ENCODE assay signal across 34 cellular contexts in genomic region chr11:33567004-33567403, GRCh38.
DNase-seq lines count a peak whose midpoint lies in the region; ATAC-seq and TF ChIP-seq lines count a peak whose summit lies in the region.
"Had no signal": no experiment of that assay in that cellular context is flagged by ENCODE, and none has a peak within 500 bp of the region (broad histone marks: within the 10 kb centered on the region; RNA-seq: fewer than 3 reads in every experiment).

No MANE protein-coding gene starts in this region.

- H3K27me3 Mint-ChIP-seq in WTC11 (ENCODE audit: low read depth) (peaks cover 4% of the 10 kb centered on the region; the same call in 1 of the 2 replicates), neural crest cell (ENCODE audit: low read depth) (no peaks in the 10 kb centered on the region)
- peaks cover 5% of the 10 kb centered on the region for H3K27me3 Mint-ChIP-seq in CD4-positive, alpha-beta T cell

- no peak for DNase-seq in GM12865 (ENCODE audit: low read depth)
- no peak for DNase-seq in WTC11 (ENCODE audit: low spot score)
- DNase-seq in neural crest cell (ENCODE audit: low read depth, low spot score), result no peak
- peak; percentile 73 for DNase-seq in osteoblast (ENCODE audit: insufficient read length, low spot score, missing footprints)
- no peak for DNase-seq in right lobe of liver
- no peak for DNase-seq in CD4-positive, alpha-beta T cell
- no peak for DNase-seq in GOT3 (lab: John Stamatoyannopoulos, UW)
- no peak for DNase-seq in sciatic nerve (ENCODE audit: low spot score)
- DNase-seq: 8988T; ACHN; AML-193; BE2C; C1 segment of cervical spinal cord; Caco-2; Calu3; CD4-positive, alpha-beta memory T cell; CD4-positive, CD25-positive, alpha-beta regulatory T cell; CD8-positive, alpha-beta memory T cell; CD8-positive, alpha-beta T cell; COR-L47; DMS 273 treated with DMSO at 0.1 percent for 48 hours; DMS153; DMS53; DMS79; DMS79 treated with DMSO at 0.1 percent for 48 hours; DND-41; EL had no signal

- H3K9me3 Mint-ChIP-seq in WTC11 (peaks cover 9% of the 10 kb centered on the region), neural crest cell (peaks cover 4% of the 10 kb centered on the region)
- no peaks in the 10 kb centered on the region for H3K9me3 Mint-ChIP-seq in CD4-positive, alpha-beta T cell
- H3K9me3 Mint-ChIP-seq: CD8-positive, alpha-beta T cell had no signal

- no peak overlapping the region for H2AFZ ChIP-seq in osteoblast (ENCODE audit: low read length)

- H3K4me3 ChIP-seq in GM12865 (ENCODE audit: low read depth, low read length) (no peak overlapping the region), osteoblast (ENCODE audit: insufficient read depth, low read length) (no peak overlapping the region), right lobe of liver (no peak overlapping the region)
- H3K4me3 ChIP-seq: A549; BLaER1; BLaER1 treated with 17β-estradiol and CSF1 and Interleukin-3, amounts not matched to agents 10 nM and 100 nM had no signal

- no CpG with 5 or more reads among the region's 1 CpG for WGBS in right lobe of liver (ENCODE audit: insufficient coverage, low coverage, low lambda C conversion rate, missing lambda C conversion rate)

- H3K4me1 Mint-ChIP-seq in WTC11 (peaks cover 18% of the 10 kb centered on the region), neural crest cell (peaks cover 8% of the 10 kb centered on the region)
- H3K4me1 Mint-ChIP-seq in CD4-positive, alpha-beta T cell (ENCODE audit: low read depth), result no peaks in the 10 kb centered on the region
- H3K4me1 Mint-ChIP-seq: B cell; CD4-positive, alpha-beta memory T cell; CD4-positive, CD25-positive, alpha-beta regulatory T cell; CD8-positive, alpha-beta memory T cell had no signal

- TF ChIP-seq CTCF in GM12865 (IDR thresholded peaks at IDR 0.05; ENCODE audit: insufficient read depth, low read depth, low read length, missing control alignments), result peak; percentile 5
- no peak for TF ChIP-seq CTCF in WTC11 (IDR thresholded peaks at IDR 0.05)
- TF ChIP-seq CTCF in neural crest cell (conservative IDR thresholded peaks at IDR 0.05), result no peak
- TF ChIP-seq CTCF in osteoblast (IDR thresholded peaks at IDR 0.05; ENCODE audit: extremely low read depth, low read depth, low read length), result no peak
- TF ChIP-seq CTCF in right lobe of liver (IDR thresholded peaks at IDR 0.05), result no peak
- no peak for TF ChIP-seq CTCF in CD4-positive, alpha-beta T cell (IDR thresholded peaks at IDR 0.05)

- no peak overlapping the region for H3K4me3 Mint-ChIP-seq in WTC11
- H3K4me3 Mint-ChIP-seq in neural crest cell, result no peak overlapping the region
- no peak overlapping the region for H3K4me3 Mint-ChIP-seq in CD4-positive, alpha-beta T cell
- H3K4me3 Mint-ChIP-seq: B cell; CD14-positive monocyte; CD4-positive, alpha-beta memory T cell; CD4-positive, CD25-positive, alpha-beta regulatory T cell; CD8-positive, alpha-beta memory T cell; CD8-positive, alpha-beta T cell had no signal

- H3K9me3 ChIP-seq in osteoblast (ENCODE audit: low read depth, low read length) (no peaks in the 10 kb centered on the region), right lobe of liver (no peaks in the 10 kb centered on the region)
- H3K9me3 ChIP-seq in CD4-positive, alpha-beta T cell (ENCODE audit: control insufficient read depth, low read length), result no peaks in the 10 kb centered on the region
- H3K9me3 ChIP-seq: BE2C, BLaER1, Caco-2 had no signal

- no peaks in the 10 kb centered on the region for H4K20me1 ChIP-seq in osteoblast (ENCODE audit: insufficient read depth, low read length)
- H4K20me1 ChIP-seq: BLaER1; BLaER1 treated with 17β-estradiol and CSF1 and Interleukin-3, amounts not matched to agents 10 nM and 100 nM had no signal

- CTCF ChIA-PET in WTC11 (lab: Charles Lee), result no interaction called here
- CTCF ChIA-PET in CD4-positive, alpha-beta T cell (lab: Charles Lee), result no interaction called here

- POLR2A ChIA-PET in WTC11 (lab: Charles Lee), result interaction anchor here (0.6 kb wide), 1 partner anchor 217 kb away, joined by 3 read pairs; no protein-coding TSS in a partner anchor
- POLR2A ChIA-PET in CD4-positive, alpha-beta T cell (lab: Charles Lee), result no interaction called here

- no peaks in the 10 kb centered on the region for H3K4me1 ChIP-seq in osteoblast (ENCODE audit: insufficient read depth, low read length)
- H3K4me1 ChIP-seq in right lobe of liver, result no peaks in the 10 kb centered on the region
- H3K4me1 ChIP-seq: A549; BE2C; BLaER1; BLaER1 treated with 17β-estradiol and CSF1 and Interleukin-3, amounts not matched to agents 10 nM and 100 nM; Caco-2 had no signal

- H3K36me3 Mint-ChIP-seq in WTC11 (peaks cover 4% of the 10 kb centered on the region; the same call in 1 of the 2 replicates), neural crest cell (ENCODE audit: low read depth) (peaks cover 10% of the 10 kb centered on the region)
- H3K36me3 Mint-ChIP-seq in CD4-positive, alpha-beta T cell (ENCODE audit: low read depth), result no peaks in the 10 kb centered on the region
- H3K36me3 Mint-ChIP-seq: CD14-positive monocyte; CD4-positive, alpha-beta memory T cell; CD4-positive, CD25-positive, alpha-beta regulatory T cell; CD8-positive, alpha-beta memory T cell; CD8-positive, alpha-beta T cell had no signal

- no peaks in the 10 kb centered on the region for H3K79me2 ChIP-seq in osteoblast (ENCODE audit: insufficient read depth, low read length)

- no peak for TF ChIP-seq POLR2A in right lobe of liver (IDR thresholded peaks at IDR 0.05)

- H3K36me3 ChIP-seq in osteoblast (ENCODE audit: insufficient read depth, low read length), result no peaks in the 10 kb centered on the region
- H3K36me3 ChIP-seq in right lobe of liver, result no peaks in the 10 kb centered on the region
- H3K36me3 ChIP-seq: BE2C; BLaER1; BLaER1 treated with 17β-estradiol and CSF1 and Interleukin-3, amounts not matched to agents 10 nM and 100 nM had no signal

- H3K4me2 ChIP-seq in osteoblast (ENCODE audit: insufficient read depth, low read length), result no peak overlapping the region
- H3K4me2 ChIP-seq: A549; BLaER1; BLaER1 treated with 17β-estradiol and CSF1 and Interleukin-3, amounts not matched to agents 10 nM and 100 nM had no signal

- intact Hi-C loops in right lobe of liver (cut with DNase I) (no loop called here), sciatic nerve (cut with DNase I) (no loop called here)
- intact Hi-C loops in CD4-positive, alpha-beta T cell (cut with DNase I, micrococcal nuclease), result no loop called here

- ATAC-seq in WTC11 (no peak), right lobe of liver (no peak), sciatic nerve (no peak)
- no peak for ATAC-seq in CD4-positive, alpha-beta T cell (ENCODE audit: poor library complexity)
- ATAC-seq: A549; CD8-positive, alpha-beta T cell had no signal

- H3K27ac Mint-ChIP-seq in WTC11, result no peak overlapping the region
- H3K27ac Mint-ChIP-seq in neural crest cell (ENCODE audit: unreplicated experiment), result peak overlapping the region; percentile 71
- H3K27ac Mint-ChIP-seq in CD4-positive, alpha-beta T cell, result no peak overlapping the region
- H3K27ac Mint-ChIP-seq: B cell; CD14-positive monocyte; CD4-positive, alpha-beta memory T cell; CD4-positive, CD25-positive, alpha-beta regulatory T cell; CD8-positive, alpha-beta memory T cell; CD8-positive, alpha-beta T cell had no signal

- H3K27me3 ChIP-seq in osteoblast (ENCODE audit: insufficient read depth, low read length) (no peaks in the 10 kb centered on the region), right lobe of liver (no peaks in the 10 kb centered on the region)
- H3K27me3 ChIP-seq in CD4-positive, alpha-beta T cell (ENCODE audit: control insufficient read depth, insufficient read depth, low read length), result peaks cover 11% of the 10 kb centered on the region
- H3K27me3 ChIP-seq: BE2C; BLaER1; BLaER1 treated with 17β-estradiol and CSF1 and Interleukin-3, amounts not matched to agents 10 nM and 100 nM had no signal

- H3K27ac ChIP-seq in osteoblast (ENCODE audit: low read depth, low read length), result no peak overlapping the region
- no peak overlapping the region for H3K27ac ChIP-seq in right lobe of liver
- no peak overlapping the region for H3K27ac ChIP-seq in CD4-positive, alpha-beta T cell (ENCODE audit: low read depth, low read length)
- H3K27ac ChIP-seq: 22Rv1; A549; BLaER1; BLaER1 treated with 17β-estradiol and CSF1 and Interleukin-3, amounts not matched to agents 10 nM and 100 nM; C4-2B had no signal

TF ChIP-seq in WTC11, 78 proteins besides CTCF, POLR2A, EP300 and RAD21 (continues in another document):
- TF ChIP-seq, protein P1, sequence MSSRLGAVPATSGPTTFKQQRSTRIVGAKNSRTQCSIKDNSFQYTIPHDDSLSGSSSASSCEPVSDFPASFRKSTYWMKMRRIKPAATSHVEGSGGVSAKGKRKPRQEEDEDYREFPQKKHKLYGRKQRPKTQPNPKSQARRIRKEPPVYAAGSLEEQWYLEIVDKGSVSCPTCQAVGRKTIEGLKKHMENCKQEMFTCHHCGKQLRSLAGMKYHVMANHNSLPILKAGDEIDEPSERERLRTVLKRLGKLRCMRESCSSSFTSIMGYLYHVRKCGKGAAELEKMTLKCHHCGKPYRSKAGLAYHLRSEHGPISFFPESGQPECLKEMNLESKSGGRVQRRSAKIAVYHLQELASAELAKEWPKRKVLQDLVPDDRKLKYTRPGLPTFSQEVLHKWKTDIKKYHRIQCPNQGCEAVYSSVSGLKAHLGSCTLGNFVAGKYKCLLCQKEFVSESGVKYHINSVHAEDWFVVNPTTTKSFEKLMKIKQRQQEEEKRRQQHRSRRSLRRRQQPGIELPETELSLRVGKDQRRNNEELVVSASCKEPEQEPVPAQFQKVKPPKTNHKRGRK (CRISPR knock-in tag; IDR thresholded peaks at IDR 0.05; ENCODE audit: borderline replicate concordance), result no peak
- TF ChIP-seq ZBTB21 (CRISPR knock-in tag; IDR thresholded peaks at IDR 0.05; ENCODE audit: borderline replicate concordance) (no peak), ZNF416 (CRISPR knock-in tag; IDR thresholded peaks at IDR 0.05) (no peak), ZNF317 (CRISPR knock-in tag; IDR thresholded peaks at IDR 0.05; ENCODE audit: borderline replicate concordance, low read depth) (peak; percentile 88), MYBL2 (CRISPR knock-in tag; IDR thresholded peaks at IDR 0.05) (no peak)
